Comparison of ENCODE assay signal across 1 cellular context in genomic region chr1:206066479-206067171, GRCh38.
TF ChIP-seq lines count a peak whose summit lies in the region.

No MANE protein-coding gene starts in this region.

TF ChIP-seq in HepG2, 621 proteins besides CTCF, POLR2A, EP300 and RAD21 (continued from another document):
- TF ChIP-seq ZNF691 (CRISPR knock-in tag; IDR thresholded peaks at IDR 0.05; ENCODE audit: borderline replicate concordance, low read depth) = no peak
